Comparison of ENCODE assay signal across 8 cellular contexts in genomic region chr5:72847989-72848473, GRCh38. TPM values are rescaled to one million over a fixed set of nuclear protein-coding genes. Genes with fewer than 3 reads are reported as not detected.
A peak's percentile ranks its signal among the peaks of the same experiment; 100 is the strongest.
DNase-seq lines count a peak whose midpoint lies in the region; ATAC-seq, FAIRE-seq and TF ChIP-seq lines count a peak whose summit lies in the region.

No MANE protein-coding gene starts in this region.

- TF ChIP-seq CTCF in VCaP (conservative IDR thresholded peaks at IDR 0.05), result no peak
- peak in 2 of 3 donors; percentile 6 to 24 for TF ChIP-seq CTCF in breast epithelium (IDR thresholded peaks at IDR 0.05)

- no peaks in the 10 kb centered on the region for H3K36me3 ChIP-seq in breast epithelium

- peak overlapping the region; percentile 88 for H3K27ac ChIP-seq in VCaP
- H3K27ac ChIP-seq in breast epithelium, result peak overlapping the region; percentile 77 to 92
- H3K27ac ChIP-seq in skin epidermis, result peak overlapping the region; percentile 35 to 97 (median 92)

- no peaks in the 10 kb centered on the region for H3K9me3 ChIP-seq in breast epithelium

- FAIRE-seq in A204.1 (lab: Jason Lieb, UNC), result peak; percentile 64

- peak; percentile 67 for ATAC-seq in GM18519 (IDR thresholded peaks at IDR 0.05; ENCODE audit: low FRiP score, unreplicated experiment)
- peak; percentile 86 for ATAC-seq in HG03045 (IDR thresholded peaks at IDR 0.05; ENCODE audit: unreplicated experiment)

- H3K27me3 ChIP-seq in breast epithelium, result no peaks in the 10 kb centered on the region

- H3K4me1 ChIP-seq in breast epithelium, result no peaks in the 10 kb centered on the region

- TF ChIP-seq POLR2A in breast epithelium (IDR thresholded peaks at IDR 0.05), result peak; percentile 56

- H3K4me3 ChIP-seq in breast epithelium (peak overlapping the region; percentile 62 to 88 (median 74)), skin epidermis (peak overlapping the region; percentile 69 to 88 (median 81))

- DNase-seq in NCI-H2107 treated with DMSO at 0.1 percent for 48 hours (lab: John Stamatoyannopoulos, UW; ENCODE audit: unreplicated experiment) (peak; percentile 51), breast epithelium (ENCODE audit: low spot score in 2 of 2) (peak; percentile 73 to 81), iPS-NIHi11 (ENCODE audit: low spot score) (peak; percentile 82)

- intact Hi-C loops in breast epithelium (cut with DNase I; ENCODE audit: low total_unique reads), result no loop called here

RNA-seq across cellular contexts. Expression of gene TNPO1, which starts 31.6 kb away (rescaled TPM):
- total RNA-seq in breast epithelium, result 100 to 1,000 TPM in 1 of 3 donors, 10 to 100 TPM in 2; 87.5 to 105 (median 87.8) TPM

Comparison
In these comparisons a context has a peak if more than half of its experiments do, and no peak if none do; other contexts are left out.
1. Peak in every context shown above with its lines: DNase-seq, ATAC-seq, H3K4me3 ChIP-seq and H3K27ac ChIP-seq.